30 cellular contexts compared by ENCODE assay signal in the genomic region with DNA sequence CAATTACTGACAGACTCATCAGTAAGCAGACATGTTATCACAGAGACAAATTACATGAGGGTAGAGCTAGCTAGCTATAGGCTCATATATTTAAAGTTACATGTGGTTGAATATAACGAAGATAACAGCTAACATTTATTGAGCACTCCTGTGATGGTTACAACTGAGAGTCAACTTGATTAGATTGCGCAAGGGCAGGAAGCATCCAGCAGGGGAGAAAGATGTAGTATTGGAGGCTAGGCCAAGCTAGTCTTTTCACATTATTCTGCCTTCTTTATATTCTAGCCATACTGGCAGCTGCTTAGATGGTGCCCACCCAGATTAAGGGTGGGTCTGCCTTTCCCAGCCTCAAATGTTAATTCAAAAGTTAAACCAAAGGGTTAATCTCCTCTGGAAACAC.
"Had no signal": no experiment of that assay in that cellular context is flagged by ENCODE, and none has a peak within 500 bp of the region (broad histone marks: within the 10 kb centered on the region; RNA-seq: fewer than 3 reads in every experiment).

No MANE protein-coding gene starts in this region.

- H3K4me1 ChIP-seq: esophagus squamous epithelium, gastroesophageal sphincter, heart right ventricle had no signal

- FAIRE-seq: astrocyte, bronchial epithelial cell had no signal

- H3K27ac ChIP-seq: brain microvascular endothelial cell, coronary artery, dorsolateral prefrontal cortex, esophagus squamous epithelium, gastroesophageal sphincter, heart right ventricle had no signal

- H3K4me3 ChIP-seq: coronary artery, dorsolateral prefrontal cortex, esophagus squamous epithelium, gastroesophageal sphincter, heart right ventricle had no signal

- H3K36me3 ChIP-seq: brain microvascular endothelial cell had no signal

- H3K27me3 ChIP-seq: brain microvascular endothelial cell, dorsolateral prefrontal cortex, esophagus squamous epithelium, gastroesophageal sphincter, heart right ventricle had no signal

- DNase-seq: activated CD4-positive, alpha-beta memory T cell treated with anti-CD3 and anti-CD28 coated beads for 36 hours; activated CD4-positive, alpha-beta T cell treated with anti-CD3 and anti-CD28 coated beads for 36 hours; activated CD4-positive, alpha-beta T cell treated with anti-CD3 and anti-CD28 coated beads, Interleukin-2, amount 10 ng/mL, durations not matched to agents 24 days and 14 days; activated CD4-positive, CD25-positive, alpha-beta regulatory T cell; activated CD4-positive, CD25-positive, alpha-beta regulatory T cell treated with anti-CD3 and anti-CD28 coated beads, Interleukin-2, amount 50 U/mL, for 72 hours; activated CD8-positive, alpha-beta memory T cell treated with anti-CD3 and anti-CD28 coated beads, Interleukin-2, amount 10 ng/mL, durations not matched to agents 7 days and 5 days; activated CD8-positive, alpha-beta memory T cell treated with anti-CD3 and anti-CD28 coated beads, Interleukin-2, amount 50 U/mL, for 4 hours; activated CD8-positive, alpha-beta T cell treated with anti-CD3 and anti-CD28 coated beads, Interleukin-2, amount 10 ng/mL, durations not matched to agents 7 days and 5 days; activated gamma-delta T cell; activated naive CD4-positive, alpha-beta T cell; activated naive CD4-positive, alpha-beta T cell treated with anti-CD3 and anti-CD28 coated beads, Interleukin-2, amount 10 ng/mL, durations not matched to agents 7 days and 5 days; activated naive CD8-positive, alpha-beta T cell treated with anti-CD3 and anti-CD28 coated beads, Interleukin-2, amount 10 ng/mL, durations not matched to agents 7 days and 5 days; activated T-cell treated with anti-CD3 and anti-CD28 coated beads for 4 hours; activated T-cell treated with anti-CD3 and anti-CD28 coated beads, Interleukin-2, amount 50 U/mL, for 24 hours; activated T-cell treated with anti-CD3 and anti-CD28 coated beads, Interleukin-2, amount 50 U/mL, for 72 hours; brain microvascular endothelial cell; dorsolateral prefrontal cortex; effector memory CD4-positive, alpha-beta T cell; erythroblast; esophagus squamous epithelium; foreskin melanocyte; heart right ventricle; T-helper 1 cell; T-helper 17 cell; T1000 had no signal

- ATAC-seq: activated CD4-positive, alpha-beta T cell treated with anti-CD3 and anti-CD28 coated beads for 36 hours; activated CD8-positive, alpha-beta memory T cell treated with anti-CD3 and anti-CD28 coated beads, Interleukin-2, amount 10 ng/mL, durations not matched to agents 7 days and 5 days; activated CD8-positive, alpha-beta T cell treated with anti-CD3 and anti-CD28 coated beads, Interleukin-2, amount 10 ng/mL, durations not matched to agents 7 days and 5 days; activated naive CD4-positive, alpha-beta T cell treated with anti-CD3 and anti-CD28 coated beads, Interleukin-2, amount 50 U/mL, for 72 hours; activated T-cell treated with anti-CD3 and anti-CD28 coated beads, Interleukin-2, amount 50 U/mL, for 72 hours; gastroesophageal sphincter; heart right ventricle; T-helper 17 cell had no signal
